Comparison of ENCODE assay signal across 8 cellular contexts in genomic region chr3:129119365-129120100, GRCh38. TPM values are rescaled to one million over a fixed set of nuclear protein-coding genes. Genes with fewer than 3 reads are reported as not detected.
A peak's percentile ranks its signal among the peaks of the same experiment; 100 is the strongest.
DNase-seq lines count a peak whose midpoint lies in the region; ATAC-seq and TF ChIP-seq lines count a peak whose summit lies in the region.

No MANE protein-coding gene starts in this region.

- peak overlapping the region; percentile 95 for H3K4me3 Mint-ChIP-seq in activated naive CD8-positive, alpha-beta T cell treated with anti-CD3 and anti-CD28 coated beads for 36 hours

- no peak for TF ChIP-seq POLR2A in suprapubic skin (IDR thresholded peaks at IDR 0.05)

- 12% methylated on average over 9 of the region's 13 CpGs for WGBS in suprapubic skin

- H3K27me3 ChIP-seq in kidney epithelial cell (ENCODE audit: control insufficient read depth, insufficient read depth, low read length) (no peaks in the 10 kb centered on the region), suprapubic skin (no peaks in the 10 kb centered on the region)

- H3K4me1 Mint-ChIP-seq in activated naive CD8-positive, alpha-beta T cell treated with anti-CD3 and anti-CD28 coated beads for 36 hours, result peaks cover 49% of the 10 kb centered on the region

- no peaks in the 10 kb centered on the region for H3K36me3 ChIP-seq in kidney epithelial cell (ENCODE audit: control insufficient read depth, insufficient read depth, low read length)
- no peaks in the 10 kb centered on the region for H3K36me3 ChIP-seq in suprapubic skin

- H3K4me1 ChIP-seq in suprapubic skin, result peaks cover 33% of the 10 kb centered on the region

- no peak for TF ChIP-seq EP300 in suprapubic skin (IDR thresholded peaks at IDR 0.05)

- H3K27me3 Mint-ChIP-seq in activated naive CD8-positive, alpha-beta T cell treated with anti-CD3 and anti-CD28 coated beads for 36 hours, result peaks cover 3% of the 10 kb centered on the region

- peak overlapping the region; percentile 99 for H3K27ac Mint-ChIP-seq in activated naive CD8-positive, alpha-beta T cell treated with anti-CD3 and anti-CD28 coated beads for 36 hours

- no peak for TF ChIP-seq CTCF in kidney epithelial cell (IDR thresholded peaks at IDR 0.05; ENCODE audit: insufficient read depth, low read length, poor library complexity, severe bottlenecking)
- no peak for TF ChIP-seq CTCF in suprapubic skin (IDR thresholded peaks at IDR 0.05)

- H3K9me3 Mint-ChIP-seq in activated naive CD8-positive, alpha-beta T cell treated with anti-CD3 and anti-CD28 coated beads for 36 hours, result no peaks in the 10 kb centered on the region

- no peak for ATAC-seq in Right ventricle myocardium inferior
- no peak for ATAC-seq in left ventricle myocardium superior
- ATAC-seq in HG03354 (IDR thresholded peaks at IDR 0.05; ENCODE audit: poor library complexity, severe bottlenecking, unreplicated experiment), result no peak
- ATAC-seq in GM18873 (IDR thresholded peaks at IDR 0.05; ENCODE audit: low FRiP score, unreplicated experiment), result no peak

- H3K27ac ChIP-seq in suprapubic skin, result peak overlapping the region; percentile 95

- H3K4me3 ChIP-seq in kidney epithelial cell (ENCODE audit: low read depth, low read length), result peak overlapping the region; percentile 51
- H3K4me3 ChIP-seq in suprapubic skin, result peak overlapping the region; percentile 85

- intact Hi-C loops in Right ventricle myocardium inferior (cut with DNase I), result loop anchor here (1.0 kb wide), 1 partner anchor 66 kb away; no protein-coding TSS in a partner anchor
- intact Hi-C loops in left ventricle myocardium superior (cut with micrococcal nuclease), result no loop called here

- no peaks in the 10 kb centered on the region for H3K9me3 ChIP-seq in suprapubic skin

- peaks cover 53% of the 10 kb centered on the region for H3K36me3 Mint-ChIP-seq in activated naive CD8-positive, alpha-beta T cell treated with anti-CD3 and anti-CD28 coated beads for 36 hours

- peak; percentile 69 for DNase-seq in Right ventricle myocardium inferior (ENCODE audit: missing footprints)
- DNase-seq in left ventricle myocardium superior, result no peak
- DNase-seq in activated naive CD8-positive, alpha-beta T cell treated with anti-CD3 and anti-CD28 coated beads for 36 hours, result peak; percentile 23
- no peak for DNase-seq in kidney epithelial cell (ENCODE audit: low read depth)
- DNase-seq in suprapubic skin (ENCODE audit: low spot score in 2 of 2), result no peak
- no peak for DNase-seq in OCI-M2 (lab: John Stamatoyannopoulos, UW; ENCODE audit: unreplicated experiment)

RNA-seq across cellular contexts. Expression of gene RAB43, which starts 2.1 kb away (rescaled TPM):
- 3.4 TPM for total RNA-seq in Right ventricle myocardium inferior
- total RNA-seq in left ventricle myocardium superior, result 3.3 TPM
- total RNA-seq in activated naive CD8-positive, alpha-beta T cell treated with anti-CD3 and anti-CD28 coated beads for 36 hours, result 10 to 100 TPM; 36.9 to 38.8 TPM
- total RNA-seq in kidney epithelial cell, result 54.6 and 58.0 TPM in 2 replicates
- total RNA-seq in suprapubic skin, result 10 to 100 TPM in 1 of 4 donors, 1 to 10 TPM in 3; 7.3 to 20.4 (median 8.3) TPM

RNA-seq across cellular contexts. Expression of gene ISY1, which starts 41.3 kb away (rescaled TPM):
- total RNA-seq in Right ventricle myocardium inferior, result 25.1 TPM
- total RNA-seq in left ventricle myocardium superior, result 25.9 TPM
- total RNA-seq in activated naive CD8-positive, alpha-beta T cell treated with anti-CD3 and anti-CD28 coated beads for 36 hours, result 10 to 100 TPM; 77.7 to 80.1 TPM
- total RNA-seq in kidney epithelial cell, result 21.2 and 27.7 TPM in 2 replicates
- total RNA-seq in suprapubic skin, result 10 to 100 TPM in 3 of 4 donors, 1 to 10 TPM in 1; 6.3 to 18.2 (median 16.3) TPM

RNA-seq across cellular contexts. Expression of gene GP9, which starts 59.0 kb away (rescaled TPM):
- total RNA-seq in Right ventricle myocardium inferior, result not detected
- not detected for total RNA-seq in left ventricle myocardium superior
- not detected for total RNA-seq in activated naive CD8-positive, alpha-beta T cell treated with anti-CD3 and anti-CD28 coated beads for 36 hours
- total RNA-seq in kidney epithelial cell, result not detected in 2 replicates
- not detected for total RNA-seq in suprapubic skin

Comparison
In these comparisons a context has a peak if more than half of its experiments do, and no peak if none do; other contexts are left out.
1. DNase-seq: peak in Right ventricle myocardium inferior (single experiment) and activated naive CD8-positive, alpha-beta T cell treated with anti-CD3 and anti-CD28 coated beads for 36 hours (single experiment); none in left ventricle myocardium superior (single experiment), kidney epithelial cell (single experiment), suprapubic skin (0 of 2) and OCI-M2 (single experiment).